14 cellular contexts compared by ENCODE assay signal in the genomic region with DNA sequence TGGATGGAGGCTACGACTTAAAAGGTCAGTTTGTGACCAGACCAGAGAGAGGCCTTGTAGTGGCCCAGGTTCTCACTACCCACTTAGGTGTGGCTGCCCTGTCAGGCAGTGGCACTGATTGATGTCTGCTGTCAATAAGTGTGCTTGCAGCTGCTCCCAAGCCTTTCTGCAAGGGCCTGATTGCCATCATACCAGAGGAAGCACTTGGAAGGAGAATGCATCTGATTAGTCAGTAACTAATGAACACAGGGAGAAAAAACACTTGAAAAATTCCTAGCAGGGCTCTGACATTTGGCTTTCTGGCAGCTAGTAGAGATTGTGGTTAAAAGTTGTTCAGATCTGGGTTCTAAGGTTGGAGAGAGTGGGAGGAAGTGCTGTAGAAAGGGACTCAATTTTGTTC.
DNase-seq lines count a peak whose midpoint lies in the region; ATAC-seq, FAIRE-seq and TF ChIP-seq lines count a peak whose summit lies in the region.
"Had no signal": no experiment of that assay in that cellular context is flagged by ENCODE, and none has a peak within 500 bp of the region (broad histone marks: within the 10 kb centered on the region; RNA-seq: fewer than 3 reads in every experiment).

No MANE protein-coding gene starts in this region.

- H2AK5ac ChIP-seq in IMR-90 (ENCODE audit: low read depth, low read length) = no peak overlapping the region

- DNase-seq in EH (ENCODE audit: low read depth) (peak; percentile 83), IMR-90 (peak; percentile 29), fibroblast of lung (ENCODE audit: low read depth in 2 of 2) (peak; percentile 25 to 83), pancreas (no peak), tibial nerve (ENCODE audit: low spot score in 2 of 2) (no peak)
- no peak for DNase-seq in stimulated activated CD4-positive, alpha-beta T cell treated with anti-CD3 and anti-CD28 coated beads, Interleukin-1b, Interleukin-23, amount 100 ng/mL, for 48 hours
- DNase-seq: activated naive CD4-positive, alpha-beta T cell; CD8-positive, alpha-beta T cell; glutamatergic neuron; naive thymus-derived CD8-positive, alpha-beta T cell; NCI-H146; NCI-H748 treated with DMSO at 0.1 percent for 48 hours; transverse colon had no signal

- H3K79me2 ChIP-seq in fibroblast of lung (ENCODE audit: control insufficient read depth, insufficient read depth, low read length) = peaks cover 72% of the 10 kb centered on the region

- no peak overlapping the region for H3K18ac ChIP-seq in IMR-90 (ENCODE audit: low read depth, low read length)

- H2BK120ac ChIP-seq in IMR-90 (ENCODE audit: low read depth, low read length) = no peak overlapping the region

- H3K23ac ChIP-seq in IMR-90 (ENCODE audit: low read depth, low read length) = no peak overlapping the region

- CTCF ChIA-PET in IMR-90 (lab: Yijun Ruan, JAX) = no interaction called here

- no peak overlapping the region for H3K56ac ChIP-seq in IMR-90 (ENCODE audit: extremely low read depth, insufficient read depth, low read length)

- no peak overlapping the region for H3K4me2 ChIP-seq in IMR-90 (ENCODE audit: low read depth, low read length)
- no peak overlapping the region for H3K4me2 ChIP-seq in fibroblast of lung (ENCODE audit: extremely low read depth, insufficient read depth, low read length)

- no peak for TF ChIP-seq EP300 in tibial nerve (IDR thresholded peaks at IDR 0.05)

- H3K9ac ChIP-seq in IMR-90 (ENCODE audit: low read depth, low read length) (no peak overlapping the region), fibroblast of lung (ENCODE audit: insufficient read depth, low read length) (no peak overlapping the region)

- 0 out of 2 replicates have a peak overlapping the region, but pooled peaks have one; percentile 19 for H3K14ac ChIP-seq in IMR-90 (replicated peaks; ENCODE audit: low read depth, low read length)

- H3K4me1 ChIP-seq in IMR-90 (ENCODE audit: control insufficient read depth, insufficient read depth, low read length) (peaks cover 2% of the 10 kb centered on the region; the same call in 1 of the 2 replicates), fibroblast of lung (ENCODE audit: control insufficient read depth, extremely low read depth, insufficient read depth, low read length) (peaks cover 7% of the 10 kb centered on the region), pancreas (peaks cover 23 to 38% (median 26%) of the 10 kb centered on the region in 3 donors), tibial nerve (peaks cover 0 to 35% (median 6%) of the 10 kb centered on the region in 4 donors)

- BruUV-seq in IMR-90 (replicated peaks; lab: Mats Ljungman, UMichigan) = no TSS peak

- no peak overlapping the region for H2BK20ac ChIP-seq in IMR-90 (ENCODE audit: low read depth, low read length)

- in situ Hi-C loops in IMR-90 (cut with MboI; ENCODE audit: low sequenced_read_pairs) = no loop called here

- H2AFZ ChIP-seq in IMR-90 (replicated peaks; ENCODE audit: low read length, poor library complexity) = no peak overlapping the region
- H2AFZ ChIP-seq in fibroblast of lung (ENCODE audit: low read length) = no peak overlapping the region

- H3K27me3 ChIP-seq in IMR-90 (ENCODE audit: control insufficient read depth, insufficient read depth, low read length) (no peaks in the 10 kb centered on the region), fibroblast of lung (ENCODE audit: control insufficient read depth, insufficient read depth, low read length) (no peaks in the 10 kb centered on the region), pancreas (no peaks in the 10 kb centered on the region), tibial nerve (no peaks in the 10 kb centered on the region)
- H3K27me3 ChIP-seq: transverse colon had no signal

- intact Hi-C loops in IMR-90 (cut with micrococcal nuclease) = no loop called here
- intact Hi-C loops in pancreas (cut with DNase I) = no loop called here

- no peak overlapping the region for H4K8ac ChIP-seq in IMR-90 (ENCODE audit: low read depth in 2 of 2, low read length in 2 of 2)

- H3K36me3 ChIP-seq in IMR-90 (ENCODE audit: control insufficient read depth, insufficient read depth, low read length) (no peaks in the 10 kb centered on the region), fibroblast of lung (ENCODE audit: control insufficient read depth, insufficient read depth, low read length) (peaks cover 2% of the 10 kb centered on the region), pancreas (no peaks in the 10 kb centered on the region), tibial nerve (no peaks in the 10 kb centered on the region)
- H3K36me3 ChIP-seq: transverse colon had no signal

- no CpG with 5 or more reads among the region's 1 CpG for WGBS in IMR-90 (ENCODE audit: extremely low coverage in 2 of 2, insufficient read length in 1 of 2), 2 experiments
- 61 to 81% methylated on average over 1 of the region's 1 CpG for WGBS in pancreas, 2 donors
- WGBS in tibial nerve, 2 donors = 67 to 82% methylated on average over 1 of the region's 1 CpG

- peaks cover 55 to 63% of the 10 kb centered on the region in 2 experiments for H3K79me1 ChIP-seq in IMR-90 (ENCODE audit: low read depth in 1 of 2, low read length in 2 of 2)

- H3K9me3 ChIP-seq in IMR-90 (ENCODE audit: control insufficient read depth, insufficient read depth, low read length) (no peaks in the 10 kb centered on the region), fibroblast of lung (ENCODE audit: control insufficient read depth, insufficient read depth, low read depth, low read length) (no peaks in the 10 kb centered on the region), pancreas (no peaks in the 10 kb centered on the region), tibial nerve (no peaks in the 10 kb centered on the region)
- H3K9me3 ChIP-seq: transverse colon had no signal

- POLR2A ChIA-PET in IMR-90 (lab: Charles Lee; ENCODE audit: unreplicated experiment) = no interaction called here

- H3K27ac ChIP-seq in IMR-90 (ENCODE audit: insufficient read depth, low read length) = no peak overlapping the region
- no peak overlapping the region for H3K27ac ChIP-seq in fibroblast of lung (ENCODE audit: insufficient read depth, low read length)
- peak overlapping the region in 3 of 4 donors; percentile 4 to 64 (median 61) for H3K27ac ChIP-seq in pancreas
- no peak overlapping the region for H3K27ac ChIP-seq in tibial nerve
- H3K27ac ChIP-seq: transverse colon had no signal

- no peak for FAIRE-seq in pancreas (lab: Jason Lieb, UNC)

- TF ChIP-seq CTCF in IMR-90 (conservative IDR thresholded peaks at IDR 0.05; ENCODE audit: low read depth, low read length) = no peak
- no peak for TF ChIP-seq CTCF in fibroblast of lung (conservative IDR thresholded peaks at IDR 0.05 in 1 of 2, IDR thresholded peaks at IDR 0.05 in 1 of 2; ENCODE audit: low read depth in 1 of 2, low read length in 2 of 2)
- no peak for TF ChIP-seq CTCF in pancreas (IDR thresholded peaks at IDR 0.05)
- TF ChIP-seq CTCF in tibial nerve (IDR thresholded peaks at IDR 0.05) = no peak

- H3K4ac ChIP-seq in IMR-90 (ENCODE audit: low read depth, low read length) = no peak overlapping the region

- H4K20me1 ChIP-seq in IMR-90 (ENCODE audit: insufficient read depth, low read length) (peaks cover 57% of the 10 kb centered on the region), fibroblast of lung (ENCODE audit: control insufficient read depth, extremely low read depth, insufficient read depth, low read length) (peaks cover 5% of the 10 kb centered on the region)

- peak; percentile 64 for ATAC-seq in IMR-90 (ENCODE audit: low read depth)
- ATAC-seq in pancreas = no peak
- ATAC-seq in GM19324 (IDR thresholded peaks at IDR 0.05; ENCODE audit: low FRiP score, unreplicated experiment) = no peak
- ATAC-seq: CD8-positive, alpha-beta T cell; naive thymus-derived CD8-positive, alpha-beta T cell had no signal

- H3K4me3 ChIP-seq in IMR-90 (ENCODE audit: insufficient read depth, low read depth, low read length) = no peak overlapping the region
- H3K4me3 ChIP-seq in fibroblast of lung (replicated peaks in 1 of 4; ENCODE audit: control extremely low read depth in 1 of 4, insufficient read depth in 1 of 4, low read depth in 3 of 4, low read length in 4 of 4) = no peak overlapping the region
- H3K4me3 ChIP-seq in pancreas = no peak overlapping the region
- H3K4me3 ChIP-seq in tibial nerve = no peak overlapping the region
- H3K4me3 ChIP-seq: transverse colon had no signal

- no peak overlapping the region for H2BK5ac ChIP-seq in IMR-90 (ENCODE audit: low read depth, low read length, poor library complexity, severe bottlenecking)

- no peak overlapping the region for H2BK15ac ChIP-seq in IMR-90 (ENCODE audit: low read depth, low read length)

- H4K91ac ChIP-seq in IMR-90 (ENCODE audit: insufficient read depth, low read depth, low read length) = no peak overlapping the region

- peaks cover 9% of the 10 kb centered on the region; the same call in 1 of the 2 replicates for H3K9me1 ChIP-seq in IMR-90 (ENCODE audit: insufficient read depth, low read length)

- no peak for TF ChIP-seq POLR2A in IMR-90 (IDR thresholded peaks at IDR 0.05; ENCODE audit: low read depth, low read length)
- TF ChIP-seq POLR2A in tibial nerve (IDR thresholded peaks at IDR 0.05) = no peak

- dilution Hi-C loops in IMR-90 (cut with HindIII; ENCODE audit: low sequenced_read_pairs, unreplicated experiment) = no loop called here

- TF ChIP-seq RAD21 in IMR-90 (IDR thresholded peaks at IDR 0.05; ENCODE audit: low read length) = no peak

- H4K5ac ChIP-seq in IMR-90 (ENCODE audit: low read depth, low read length) = no peak overlapping the region

- H2AK9ac ChIP-seq in IMR-90 (replicated peaks; ENCODE audit: low read depth, low read length, poor library complexity) = no peak overlapping the region

TF ChIP-seq in IMR-90, 13 proteins besides CTCF, POLR2A, EP300 and RAD21 (continues in another document):
- TF ChIP-seq, protein P1, sequence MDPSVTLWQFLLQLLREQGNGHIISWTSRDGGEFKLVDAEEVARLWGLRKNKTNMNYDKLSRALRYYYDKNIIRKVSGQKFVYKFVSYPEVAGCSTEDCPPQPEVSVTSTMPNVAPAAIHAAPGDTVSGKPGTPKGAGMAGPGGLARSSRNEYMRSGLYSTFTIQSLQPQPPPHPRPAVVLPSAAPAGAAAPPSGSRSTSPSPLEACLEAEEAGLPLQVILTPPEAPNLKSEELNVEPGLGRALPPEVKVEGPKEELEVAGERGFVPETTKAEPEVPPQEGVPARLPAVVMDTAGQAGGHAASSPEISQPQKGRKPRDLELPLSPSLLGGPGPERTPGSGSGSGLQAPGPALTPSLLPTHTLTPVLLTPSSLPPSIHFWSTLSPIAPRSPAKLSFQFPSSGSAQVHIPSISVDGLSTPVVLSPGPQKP (IDR thresholded peaks at IDR 0.05; ENCODE audit: borderline replicate concordance, low read depth, low read length) = no peak
- TF ChIP-seq SMC3 (IDR thresholded peaks at IDR 0.05; ENCODE audit: low read depth, low read length) (no peak), BHLHE40 (IDR thresholded peaks at IDR 0.05; ENCODE audit: low read depth, low read length) (no peak), FOS (IDR thresholded peaks at IDR 0.05; ENCODE audit: low read depth, low read length) (no peak), MAFK (IDR thresholded peaks at IDR 0.05; ENCODE audit: low read depth, low read length) (no peak), CHD1 (IDR thresholded peaks at IDR 0.05; ENCODE audit: low read depth, low read length) (no peak), MAZ (IDR thresholded peaks at IDR 0.05; ENCODE audit: borderline replicate concordance, low read depth, low read length) (no peak), CEBPB (IDR thresholded peaks at IDR 0.05; ENCODE audit: low read depth, low read length) (no peak), RCOR1 (IDR thresholded peaks at IDR 0.05; ENCODE audit: insufficient replicate concordance, low read length) (no peak)

Comparison
In these comparisons a context has a peak if more than half of its experiments do, and no peak if none do; other contexts are left out.
1. DNase-seq: peak in EH (single experiment), IMR-90 (single experiment) and fibroblast of lung (2 of 2); none in pancreas (0 of 6), tibial nerve (0 of 2) and stimulated activated CD4-positive, alpha-beta T cell treated with anti-CD3 and anti-CD28 coated beads, Interleukin-1b, Interleukin-23, amount 100 ng/mL, for 48 hours (single experiment).
2. H3K27ac ChIP-seq: peak in pancreas (3 of 4); none in IMR-90 (single experiment), fibroblast of lung (single experiment) and tibial nerve (0 of 4).